ENCODE assay signal across 16 cellular contexts in genomic region chr10:28120795-28121194, GRCh38.
A peak's percentile ranks its signal among the peaks of the same experiment; 100 is the strongest.
DNase-seq lines count a peak whose midpoint lies in the region; ATAC-seq, FAIRE-seq and TF ChIP-seq lines count a peak whose summit lies in the region.
"Had no signal": no experiment of that assay in that cellular context is flagged by ENCODE, and none has a peak within 500 bp of the region (broad histone marks: within the 10 kb centered on the region; RNA-seq: fewer than 3 reads in every experiment).

No MANE protein-coding gene starts in this region.

- no peak overlapping the region for H3K23ac ChIP-seq in H9 (ENCODE audit: insufficient read length, low read depth, low read length)
- H3K23ac ChIP-seq in mesenchymal stem cell (ENCODE audit: low read length in 2 of 2): no peak overlapping the region

- no peak overlapping the region for H3K4me2 ChIP-seq in H9 (ENCODE audit: insufficient read depth, insufficient read length, low read length)
- H3K4me2 ChIP-seq in astrocyte (ENCODE audit: low read length): no peak overlapping the region
- H3K4me2 ChIP-seq in mesenchymal stem cell (ENCODE audit: low read length, poor library complexity, severe bottlenecking): no peak overlapping the region
- H3K4me2 ChIP-seq: KMS-11 had no signal

- H3K4me1 ChIP-seq in A673 (ENCODE audit: insufficient read depth, low read length, poor library complexity, severe bottlenecking) (peaks cover 17% of the 10 kb centered on the region), H9 (ENCODE audit: insufficient read depth, low read length) (no peaks in the 10 kb centered on the region; the same call in 1 of the 2 replicates), astrocyte (ENCODE audit: insufficient read depth, low read length) (peaks cover 11% of the 10 kb centered on the region), mesenchymal stem cell (ENCODE audit: control insufficient read depth, insufficient read depth, low read depth, low read length) (peaks cover 5% of the 10 kb centered on the region), aorta (ENCODE audit: control insufficient read depth in 1 of 2, insufficient read depth in 2 of 2, low read length in 2 of 2) (peaks cover 0 to 2% of the 10 kb centered on the region in 2 donors)
- H3K4me1 ChIP-seq: BE2C had no signal

- CTCF ChIA-PET in A673 (lab: Charles Lee): no interaction called here

- H3K27ac ChIP-seq in A673 (ENCODE audit: low read depth, low read length, poor library complexity, severe bottlenecking): peak overlapping the region; percentile 51
- H3K27ac ChIP-seq in H9 (ENCODE audit: insufficient read length, low read depth, low read length): no peak overlapping the region
- no peak overlapping the region for H3K27ac ChIP-seq in astrocyte (ENCODE audit: low read depth, low read length)
- H3K27ac ChIP-seq in mesenchymal stem cell (ENCODE audit: low read length, poor library complexity, severe bottlenecking): peak overlapping the region; percentile 47
- no peak overlapping the region for H3K27ac ChIP-seq in aorta (ENCODE audit: low read depth in 1 of 2, low read length in 2 of 2)
- H3K27ac ChIP-seq: KMS-11 had no signal

- no peak for ATAC-seq in aorta (ENCODE audit: low FRiP score)
- ATAC-seq in activated CD4-positive, CD25-positive, alpha-beta regulatory T cell treated with anti-CD3 and anti-CD28 coated beads, Interleukin-2, amount 50 U/mL, for 24 hours: no peak
- ATAC-seq: CD8-positive, alpha-beta T cell had no signal

- peak overlapping the region; percentile 30 to 74 (median 45); a peak in 3 of 7 replicates for H3K27ac Mint-ChIP-seq in H9
- peak overlapping the region; percentile 3 for H3K27ac Mint-ChIP-seq in astrocyte (ENCODE audit: unreplicated experiment)
- H3K27ac Mint-ChIP-seq: CD8-positive, alpha-beta T cell had no signal

- no peak overlapping the region for H3K18ac ChIP-seq in H9 (ENCODE audit: insufficient read length, low read depth, low read length)
- no peak overlapping the region for H3K18ac ChIP-seq in mesenchymal stem cell (ENCODE audit: low read depth in 1 of 2, low read length in 2 of 2)

- no peak overlapping the region for H2BK120ac ChIP-seq in H9 (ENCODE audit: low read depth, low read length, poor library complexity, severe bottlenecking)
- H2BK120ac ChIP-seq in mesenchymal stem cell (ENCODE audit: low read depth, low read length): no peak overlapping the region

- H2BK5ac ChIP-seq in H9 (ENCODE audit: insufficient read length, low read length): no peak overlapping the region
- H2BK5ac ChIP-seq in mesenchymal stem cell (ENCODE audit: low read depth, low read length, poor library complexity, severe bottlenecking): no peak overlapping the region

- no peak overlapping the region for H3T11ph ChIP-seq in H9 (ENCODE audit: low read length)

- H3K9me3 ChIP-seq in A673 (ENCODE audit: low read depth, low read length, poor library complexity, severe bottlenecking) (no peaks in the 10 kb centered on the region), H9 (ENCODE audit: control insufficient read depth, low read depth, low read length) (no peaks in the 10 kb centered on the region), astrocyte (ENCODE audit: insufficient read depth, low read depth, low read length) (no peaks in the 10 kb centered on the region), mesenchymal stem cell (ENCODE audit: control insufficient read depth, low read length) (no peaks in the 10 kb centered on the region), aorta (ENCODE audit: control insufficient read depth, low read length) (no peaks in the 10 kb centered on the region)
- H3K9me3 ChIP-seq: BE2C had no signal

- H2AK5ac ChIP-seq in H9 (ENCODE audit: insufficient read length, low read length) (no peak overlapping the region), mesenchymal stem cell (ENCODE audit: low read length, severe bottlenecking) (no peak overlapping the region)

- H4K8ac ChIP-seq in H9 (replicated peaks; ENCODE audit: insufficient read length, low read depth, low read length) (no peak overlapping the region), mesenchymal stem cell (ENCODE audit: low read length) (no peak overlapping the region)

- H2BK15ac ChIP-seq in H9 (ENCODE audit: low read depth, low read length) (no peak overlapping the region), mesenchymal stem cell (ENCODE audit: low read depth, poor library complexity, severe bottlenecking) (no peak overlapping the region)

- no CpG with 5 or more reads among the region's 4 CpGs for WGBS in H9 (ENCODE audit: extremely low coverage, insufficient read length, low lambda C conversion rate)
- 92% methylated on average over 3 of the region's 4 CpGs for WGBS in mesenchymal stem cell
- 69 to 70% methylated on average over 4 of the region's 4 CpGs for WGBS in aorta, 2 donors

- H4K5ac ChIP-seq in H9 (ENCODE audit: insufficient read length, low read depth, low read length): no peak overlapping the region

- H3K79me2 ChIP-seq in H9 (ENCODE audit: insufficient read depth, low read length): no peaks in the 10 kb centered on the region
- H3K79me2 ChIP-seq in astrocyte (ENCODE audit: insufficient read depth, low read length): no peaks in the 10 kb centered on the region

- intact Hi-C loops in A673 (cut with micrococcal nuclease; ENCODE audit: unreplicated experiment) (no loop called here), aorta (cut with DNase I) (loop anchor here in 1 of 2 donors (10.0 kb wide), 1 partner anchor 54 kb away; no protein-coding TSS in a partner anchor)

- H3K4me1 Mint-ChIP-seq in H9: peaks cover 20 to 33% of the 10 kb centered on the region in 2 experiments
- H3K4me1 Mint-ChIP-seq in astrocyte (ENCODE audit: low read depth, unreplicated experiment): peaks cover 30% of the 10 kb centered on the region

- H3K4ac ChIP-seq in H9 (ENCODE audit: low read depth, low read length) (no peak overlapping the region), mesenchymal stem cell (ENCODE audit: low read depth in 1 of 2, low read length in 2 of 2) (no peak overlapping the region)

- TF ChIP-seq CTCF in A673 (conservative IDR thresholded peaks at IDR 0.05; ENCODE audit: low read depth, low read length) (no peak), H9 (conservative IDR thresholded peaks at IDR 0.05) (no peak), astrocyte (IDR thresholded peaks at IDR 0.05; ENCODE audit: insufficient read depth, low read depth, low read length) (no peak)

- H3K14ac ChIP-seq in H9 (ENCODE audit: insufficient read depth, low read length) (no peak overlapping the region), mesenchymal stem cell (ENCODE audit: low read length in 2 of 2) (no peak overlapping the region)

- H3K9me3 Mint-ChIP-seq in H9: no peaks in the 10 kb centered on the region
- H3K9me3 Mint-ChIP-seq in astrocyte (ENCODE audit: unreplicated experiment): no peaks in the 10 kb centered on the region
- H3K9me3 Mint-ChIP-seq: CD8-positive, alpha-beta T cell had no signal

- no peak overlapping the region for H3K9ac ChIP-seq in H9 (ENCODE audit: extremely low read depth, insufficient read length, low read length)
- H3K9ac ChIP-seq in astrocyte (ENCODE audit: low read length): no peak overlapping the region
- H3K9ac ChIP-seq in mesenchymal stem cell (ENCODE audit: low read length): no peak overlapping the region
- H3K9ac ChIP-seq: KMS-11 had no signal

- H2BK20ac ChIP-seq in H9 (ENCODE audit: low read depth, low read length, poor library complexity, severe bottlenecking): no peak overlapping the region

- H3K36me3 ChIP-seq in A673 (ENCODE audit: insufficient read depth, low read length, poor library complexity, severe bottlenecking) (no peaks in the 10 kb centered on the region), astrocyte (ENCODE audit: insufficient read depth, low read length) (no peaks in the 10 kb centered on the region), mesenchymal stem cell (ENCODE audit: control insufficient read depth in 1 of 2, insufficient read depth in 2 of 2, low read depth in 1 of 2, low read length in 2 of 2) (no peaks in the 10 kb centered on the region), aorta (ENCODE audit: control insufficient read depth in 1 of 2, insufficient read depth in 2 of 2, low read length in 1 of 2) (no peaks in the 10 kb centered on the region)
- H3K36me3 ChIP-seq: BE2C had no signal

- no peak overlapping the region for H2AFZ ChIP-seq in H9 (ENCODE audit: low read length)
- H2AFZ ChIP-seq in astrocyte (ENCODE audit: low read depth, low read length): no peak overlapping the region
- H2AFZ ChIP-seq in mesenchymal stem cell (ENCODE audit: low read depth, low read length): no peak overlapping the region

- H3K56ac ChIP-seq in H9 (ENCODE audit: insufficient read length, low read depth, low read length): no peak overlapping the region

- H3K4me3 Mint-ChIP-seq in H9: no peak overlapping the region
- H3K4me3 Mint-ChIP-seq in astrocyte (ENCODE audit: unreplicated experiment): no peak overlapping the region
- H3K4me3 Mint-ChIP-seq: CD8-positive, alpha-beta T cell had no signal

- H3K27me3 ChIP-seq in A673 (replicated peaks; ENCODE audit: insufficient read depth, low read depth, low read length, poor library complexity) (no peaks in the 10 kb centered on the region), H9 (ENCODE audit: insufficient read depth, low read length) (no peaks in the 10 kb centered on the region), astrocyte (ENCODE audit: insufficient read depth, low read length) (no peaks in the 10 kb centered on the region), mesenchymal stem cell (ENCODE audit: control insufficient read depth in 1 of 2, insufficient read depth in 1 of 2, low read length in 2 of 2) (no peaks in the 10 kb centered on the region), aorta (ENCODE audit: control insufficient read depth in 1 of 2, insufficient read depth in 2 of 2, low read length in 1 of 2) (no peaks in the 10 kb centered on the region)

- H3K23me2 ChIP-seq in H9 (ENCODE audit: insufficient read length, low read depth, low read length, poor library complexity, severe bottlenecking): no peaks in the 10 kb centered on the region

- no peak overlapping the region for H2BK12ac ChIP-seq in H9 (ENCODE audit: insufficient read length, low read depth, low read length)
- H2BK12ac ChIP-seq in mesenchymal stem cell (ENCODE audit: low read length in 2 of 2): no peak overlapping the region

- H3K79me1 ChIP-seq in H9 (ENCODE audit: insufficient read depth, low read depth, low read length, poor library complexity, severe bottlenecking) (no peaks in the 10 kb centered on the region), mesenchymal stem cell (replicated peaks; ENCODE audit: low read length, poor library complexity, severe bottlenecking) (no peaks in the 10 kb centered on the region)

- H3K27me3 Mint-ChIP-seq in H9 (ENCODE audit: low read depth) (no peaks in the 10 kb centered on the region), astrocyte (ENCODE audit: low read depth, unreplicated experiment) (no peaks in the 10 kb centered on the region)

- DNase-seq in A673 (ENCODE audit: low spot score): no peak
- no peak for DNase-seq in H9
- DNase-seq in astrocyte (ENCODE audit: low read depth): no peak
- DNase-seq in mesenchymal stem cell: no peak
- no peak for DNase-seq in cerebellar nuclear complex (lab: John Stamatoyannopoulos, UW)
- DNase-seq in aorta: no peak
- DNase-seq: BE2C; CD8-positive, alpha-beta T cell; GOT3; NCI-H1105 treated with DMSO at 0.1 percent for 48 hours; NCI-H187; NCI-H2171; NCI-H510A; SIG-M5 had no signal

- no TSS peak for BruUV-seq in A673 (replicated peaks; lab: Mats Ljungman, UMichigan)

- no peak overlapping the region for H4K91ac ChIP-seq in H9 (ENCODE audit: insufficient read length, low read depth, low read length)
- no peak overlapping the region for H4K91ac ChIP-seq in mesenchymal stem cell (ENCODE audit: low read length)

- POLR2A ChIA-PET in A673 (lab: Charles Lee; ENCODE audit: low non-redundant PET): no interaction called here

- H4K20me1 ChIP-seq in H9 (ENCODE audit: control insufficient read depth, insufficient read depth, insufficient read length): no peaks in the 10 kb centered on the region
- no peaks in the 10 kb centered on the region for H4K20me1 ChIP-seq in astrocyte (ENCODE audit: insufficient read depth, low read length)

- no peak for FAIRE-seq in astrocyte (lab: Jason Lieb, UNC)

- H3K4me3 ChIP-seq in A673 (ENCODE audit: low read depth, low read length, poor library complexity, severe bottlenecking) (no peak overlapping the region), astrocyte (ENCODE audit: insufficient read depth, low read depth, low read length) (no peak overlapping the region), mesenchymal stem cell (ENCODE audit: insufficient read depth in 1 of 2, low read depth in 1 of 2, low read length in 2 of 2) (no peak overlapping the region), aorta (ENCODE audit: low read length in 2 of 2) (no peak overlapping the region)

- H3K36me3 Mint-ChIP-seq in H9 (ENCODE audit: insufficient read depth in 1 of 3, low read depth in 3 of 3) (no peaks in the 10 kb centered on the region), astrocyte (ENCODE audit: low read depth, unreplicated experiment) (peaks cover 2% of the 10 kb centered on the region)

Comparison
In these comparisons a context has a peak if more than half of its experiments do, and no peak if none do; other contexts are left out.
1. H3K27ac ChIP-seq: peak in A673 (single experiment) and mesenchymal stem cell (single experiment); none in H9 (single experiment), astrocyte (single experiment) and aorta (0 of 2).